Comparison of ENCODE assay signal across 12 cellular contexts in genomic region chr2:126660068-126660467, GRCh38. TPM values are rescaled to one million over a fixed set of nuclear protein-coding genes. Genes with fewer than 3 reads are reported as not detected.
DNase-seq lines count a peak whose midpoint lies in the region; ATAC-seq and TF ChIP-seq lines count a peak whose summit lies in the region.
"Had no signal": no experiment of that assay in that cellular context is flagged by ENCODE, and none has a peak within 500 bp of the region (broad histone marks: within the 10 kb centered on the region; RNA-seq: fewer than 3 reads in every experiment).

No MANE protein-coding gene starts in this region.

- H3K27ac Mint-ChIP-seq in activated naive CD4-positive, alpha-beta T cell treated with anti-CD3 and anti-CD28 coated beads, Interleukin-2, amount 10 ng/mL, durations not matched to agents 7 days and 5 days = peak overlapping the region; percentile 97
- peak overlapping the region; percentile 96 for H3K27ac Mint-ChIP-seq in activated naive CD8-positive, alpha-beta T cell treated with anti-CD3 and anti-CD28 coated beads for 36 hours
- peak overlapping the region; percentile 42 to 99 (median 94) for H3K27ac Mint-ChIP-seq in naive B cell

- H3K4me1 Mint-ChIP-seq in activated naive CD4-positive, alpha-beta T cell treated with anti-CD3 and anti-CD28 coated beads, Interleukin-2, amount 10 ng/mL, durations not matched to agents 7 days and 5 days = peaks cover 80% of the 10 kb centered on the region
- H3K4me1 Mint-ChIP-seq in activated naive CD8-positive, alpha-beta T cell treated with anti-CD3 and anti-CD28 coated beads for 36 hours = peaks cover 78% of the 10 kb centered on the region
- peaks cover 67 to 92% (median 90%) of the 10 kb centered on the region in 3 donors for H3K4me1 Mint-ChIP-seq in naive B cell

- 91% methylated on average over 12 of the region's 12 CpGs; no CpG with 5 or more reads in 1 of the 2 donors for WGBS in transverse colon (ENCODE audit: low coverage in 1 of 2), 2 donors
- 96 to 97% methylated on average over 5 to 8 of the region's 12 CpGs for WGBS in thyroid gland, 2 donors

- peak overlapping the region; percentile 69 for H3K4me3 Mint-ChIP-seq in activated naive CD4-positive, alpha-beta T cell treated with anti-CD3 and anti-CD28 coated beads, Interleukin-2, amount 10 ng/mL, durations not matched to agents 7 days and 5 days
- peak overlapping the region; percentile 80 for H3K4me3 Mint-ChIP-seq in activated naive CD8-positive, alpha-beta T cell treated with anti-CD3 and anti-CD28 coated beads for 36 hours
- H3K4me3 Mint-ChIP-seq in naive B cell = peak overlapping the region in 4 of 8 donors; percentile 25 to 97 (median 68)

- H3K9me3 ChIP-seq in transverse colon = no peaks in the 10 kb centered on the region
- H3K9me3 ChIP-seq in thyroid gland = no peaks in the 10 kb centered on the region
- H3K9me3 ChIP-seq: SK-N-SH had no signal

- in situ Hi-C loops in transverse colon (cut with MboI; ENCODE audit: low pct_ligation_motif_present in 1 of 4, low pct_unique_long_range_greater_than_20kb in 1 of 4, low sequenced_read_pairs in 3 of 4) = no loop called here

- TF ChIP-seq POLR2A in transverse colon (IDR thresholded peaks at IDR 0.05) = no peak
- TF ChIP-seq POLR2A in thyroid gland (IDR thresholded peaks at IDR 0.05) = no peak

- CTCF ChIA-PET in activated naive CD4-positive, alpha-beta T cell treated with anti-CD3 and anti-CD28 coated beads, Interleukin-2, amount 10 ng/mL, durations not matched to agents 7 days and 5 days (lab: Charles Lee) = interaction anchor here (0.6 kb wide), 1 partner anchor 46 kb away, joined by 4 read pairs; no protein-coding TSS in a partner anchor

- no peaks in the 10 kb centered on the region for H3K9me3 Mint-ChIP-seq in activated naive CD4-positive, alpha-beta T cell treated with anti-CD3 and anti-CD28 coated beads, Interleukin-2, amount 10 ng/mL, durations not matched to agents 7 days and 5 days
- no peaks in the 10 kb centered on the region for H3K9me3 Mint-ChIP-seq in activated naive CD8-positive, alpha-beta T cell treated with anti-CD3 and anti-CD28 coated beads for 36 hours
- no peaks in the 10 kb centered on the region for H3K9me3 Mint-ChIP-seq in naive B cell

- no peak for TF ChIP-seq EP300 in transverse colon (IDR thresholded peaks at IDR 0.05; ENCODE audit: low read depth)

- peaks cover 66% of the 10 kb centered on the region for H3K36me3 Mint-ChIP-seq in activated naive CD4-positive, alpha-beta T cell treated with anti-CD3 and anti-CD28 coated beads, Interleukin-2, amount 10 ng/mL, durations not matched to agents 7 days and 5 days
- H3K36me3 Mint-ChIP-seq in activated naive CD8-positive, alpha-beta T cell treated with anti-CD3 and anti-CD28 coated beads for 36 hours = peaks cover 70% of the 10 kb centered on the region
- H3K36me3 Mint-ChIP-seq in naive B cell = peaks cover 0 to 10% of the 10 kb centered on the region in 2 donors

- H3K27ac ChIP-seq in transverse colon (peak overlapping the region; percentile 90 to 95 (median 94)), thyroid gland (peak overlapping the region in 1 of 3 donors; percentile 92)
- H3K27ac ChIP-seq: epithelial cell of prostate had no signal

- intact Hi-C loops in transverse colon (cut with DNase I; ENCODE audit: low total_unique reads) = no loop called here
- intact Hi-C loops in thyroid gland (cut with DNase I) = no loop called here

- H3K4me1 ChIP-seq in transverse colon (peaks cover 22 to 56% (median 28%) of the 10 kb centered on the region in 4 donors), thyroid gland (peaks cover 0 to 20% of the 10 kb centered on the region in 2 donors)

- H3K27me3 ChIP-seq in transverse colon (peaks cover 7% of the 10 kb centered on the region), thyroid gland (no peaks in the 10 kb centered on the region)

- TF ChIP-seq CTCF in transverse colon (IDR thresholded peaks at IDR 0.05) = no peak
- TF ChIP-seq CTCF in thyroid gland (IDR thresholded peaks at IDR 0.05) = no peak

- H3K4me3 ChIP-seq in transverse colon = no peak overlapping the region
- no peak overlapping the region for H3K4me3 ChIP-seq in thyroid gland (replicated peaks in 1 of 3)

- DNase-seq in activated naive CD4-positive, alpha-beta T cell treated with anti-CD3 and anti-CD28 coated beads, Interleukin-2, amount 10 ng/mL, durations not matched to agents 7 days and 5 days = no peak
- no peak for DNase-seq in activated naive CD4-positive, alpha-beta T cell (lab: John Stamatoyannopoulos, UW)
- no peak for DNase-seq in activated naive CD8-positive, alpha-beta T cell treated with anti-CD3 and anti-CD28 coated beads for 36 hours
- no peak for DNase-seq in naive B cell
- no peak for DNase-seq in transverse colon
- no peak for DNase-seq in thyroid gland
- DNase-seq in anterior cingulate cortex (lab: John Stamatoyannopoulos, UW) = no peak
- DNase-seq: NCI-H146, SK-N-SH had no signal

- ATAC-seq in naive B cell (ENCODE audit: low read depth in 2 of 2) (no peak), GM19455 (IDR thresholded peaks at IDR 0.05; ENCODE audit: unreplicated experiment) (no peak)

- H3K36me3 ChIP-seq in transverse colon = no peaks in the 10 kb centered on the region
- H3K36me3 ChIP-seq in thyroid gland = no peaks in the 10 kb centered on the region

- H3K27me3 Mint-ChIP-seq in activated naive CD4-positive, alpha-beta T cell treated with anti-CD3 and anti-CD28 coated beads, Interleukin-2, amount 10 ng/mL, durations not matched to agents 7 days and 5 days = no peaks in the 10 kb centered on the region
- H3K27me3 Mint-ChIP-seq in activated naive CD8-positive, alpha-beta T cell treated with anti-CD3 and anti-CD28 coated beads for 36 hours = no peaks in the 10 kb centered on the region
- H3K27me3 Mint-ChIP-seq in naive B cell = no peaks in the 10 kb centered on the region

RNA-seq across cellular contexts. Expression of gene GYPC, which starts 4.1 kb away (rescaled TPM):
- total RNA-seq in activated naive CD8-positive, alpha-beta T cell treated with anti-CD3 and anti-CD28 coated beads for 36 hours = 100 to 1,000 TPM; 171 to 179 TPM
- polyA plus RNA-seq in naive B cell (ENCODE audit: low read depth in 6 of 6) = 100 to 1,000 TPM; 110 to 134 (median 116) TPM
- total RNA-seq in transverse colon (10 to 100 TPM; 19.1 to 40.2 (median 28.5) TPM), thyroid gland (10 to 100 TPM; 17.1 to 83.6 (median 42.5) TPM)
- total RNA-seq: HT1080 had no signal
- polyA plus RNA-seq: SK-N-SH had no signal
